4 cellular contexts compared by ENCODE assay signal in genomic region chr16:20532284-20532792, GRCh38. TPM values are rescaled to one million over a fixed set of nuclear protein-coding genes. Genes with fewer than 3 reads are reported as not detected.
"Had no signal": no experiment of that assay in that cellular context is flagged by ENCODE, and none has a peak within 500 bp of the region (broad histone marks: within the 10 kb centered on the region; RNA-seq: fewer than 3 reads in every experiment).

No MANE protein-coding gene starts in this region.

RNA-seq across cellular contexts. Expression of gene ACSM2B, which starts 43.8 kb away (rescaled TPM):
- total RNA-seq: LHCN-M2, M059J, MCF 10A, NCI-H460 had no signal
